15 cellular contexts compared by ENCODE assay signal in the genomic region with DNA sequence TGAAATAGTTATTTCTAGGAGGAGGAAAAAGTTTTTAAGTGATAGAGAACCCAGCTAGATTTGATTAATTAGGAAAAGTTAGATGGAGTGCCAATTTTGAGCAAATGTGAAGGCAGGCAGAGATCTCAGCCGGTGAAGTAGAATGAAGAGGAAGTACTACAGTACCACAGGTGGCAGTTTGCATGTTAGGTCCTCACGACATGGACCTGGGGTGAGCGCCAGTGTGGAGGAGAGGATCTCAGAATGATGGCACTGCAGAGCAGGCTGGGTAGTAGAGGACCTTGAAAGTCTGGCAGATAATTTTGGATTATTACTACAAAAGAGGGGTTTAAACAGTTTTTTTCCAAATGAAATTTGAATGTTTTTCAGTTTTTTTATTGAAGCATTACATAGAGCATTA.
DNase-seq lines count a peak whose midpoint lies in the region; ATAC-seq and TF ChIP-seq lines count a peak whose summit lies in the region.
"Had no signal": no experiment of that assay in that cellular context is flagged by ENCODE, and none has a peak within 500 bp of the region (broad histone marks: within the 10 kb centered on the region; RNA-seq: fewer than 3 reads in every experiment).

No MANE protein-coding gene starts in this region.

- peak overlapping the region; percentile 5 for H3K4me2 ChIP-seq in Loucy (ENCODE audit: low read depth, low read length, poor library complexity, severe bottlenecking)

- H3K4me3 Mint-ChIP-seq in stimulated activated naive B cell treated with anti-CD40 and anti-IgM and Interleukin-4, amounts not matched to agents 10 μg/mL and 1 μg/mL and 100 μg/mL, for 72 hours, result no peak overlapping the region
- H3K4me3 Mint-ChIP-seq: CD4-positive, alpha-beta T cell had no signal

- H3K4me3 ChIP-seq in heart right ventricle (no peak overlapping the region), Loucy (ENCODE audit: low read length, poor library complexity, severe bottlenecking) (no peak overlapping the region)
- H3K4me3 ChIP-seq: GM12878, HAP-1, K562 had no signal

- no peak overlapping the region for H3K27ac Mint-ChIP-seq in stimulated activated naive B cell treated with anti-CD40 and anti-IgM and Interleukin-4, amounts not matched to agents 10 μg/mL and 1 μg/mL and 100 μg/mL, for 72 hours
- H3K27ac Mint-ChIP-seq: CD4-positive, alpha-beta T cell had no signal

- H3K27me3 Mint-ChIP-seq in stimulated activated naive B cell treated with anti-CD40 and anti-IgM and Interleukin-4, amounts not matched to agents 10 μg/mL and 1 μg/mL and 100 μg/mL, for 72 hours, result no peaks in the 10 kb centered on the region
- H3K27me3 Mint-ChIP-seq: CD4-positive, alpha-beta T cell had no signal

- H3K4me1 Mint-ChIP-seq in stimulated activated naive B cell treated with anti-CD40 and anti-IgM and Interleukin-4, amounts not matched to agents 10 μg/mL and 1 μg/mL and 100 μg/mL, for 72 hours, result peaks cover 0 to 4% of the 10 kb centered on the region in 2 donors

- WGBS in heart right ventricle, 2 donors, result 93 to 97% methylated on average over 3 of the region's 3 CpGs

- ATAC-seq in Right ventricle myocardium inferior (no peak), heart right ventricle (no peak)
- peak; percentile 59 to 74 for ATAC-seq in stimulated activated naive B cell treated with anti-CD40 and anti-IgM and Interleukin-4, amounts not matched to agents 10 μg/mL and 1 μg/mL and 100 μg/mL, for 72 hours (replicated peaks)
- ATAC-seq: GM12878, K562 had no signal

- intact Hi-C loops in Right ventricle myocardium inferior (cut with DNase I), result no loop called here
- intact Hi-C loops in heart right ventricle (cut with DNase I), result no loop called here

- H3K9me2 ChIP-seq in Loucy (replicated peaks; ENCODE audit: low read depth, low read length), result no peaks in the 10 kb centered on the region

- H3K9ac ChIP-seq in Loucy (ENCODE audit: low read depth, low read length, poor library complexity, severe bottlenecking), result no peak overlapping the region

- H3K36me3 ChIP-seq in heart right ventricle, result peaks cover 0 to 71% (median 0%) of the 10 kb centered on the region in 9 donors
- H3K36me3 ChIP-seq in Loucy (ENCODE audit: insufficient read depth, low read length), result no peaks in the 10 kb centered on the region

- peaks cover 15% of the 10 kb centered on the region; the same call in 1 of the 2 replicates for H3F3A ChIP-seq in Loucy (ENCODE audit: low read depth)

- H3K27ac ChIP-seq in heart right ventricle, result no peak overlapping the region
- H3K27ac ChIP-seq: C4-2B, HL-60 had no signal

- peak; percentile 64 for DNase-seq in Right ventricle myocardium inferior (ENCODE audit: missing footprints)
- no peak for DNase-seq in heart right ventricle
- DNase-seq in stimulated activated naive B cell treated with anti-CD40 and anti-IgM and Interleukin-4, amounts not matched to agents 10 μg/mL and 1 μg/mL and 100 μg/mL, for 72 hours, result no peak
- DNase-seq in SW 1271 (lab: John Stamatoyannopoulos, UW), result no peak
- DNase-seq in AG08395 (ENCODE audit: low spot score), result no peak
- DNase-seq: BE2C; Caco-2; CD4-positive, alpha-beta T cell; DMS79 treated with DMSO at 0.1 percent for 48 hours had no signal

- no peak for TF ChIP-seq CTCF in heart right ventricle (IDR thresholded peaks at IDR 0.05)
- no peak for TF ChIP-seq CTCF in Loucy (conservative IDR thresholded peaks at IDR 0.05; ENCODE audit: low read length)

- H3K4me1 ChIP-seq in heart right ventricle (no peaks in the 10 kb centered on the region), Loucy (ENCODE audit: insufficient read depth, low read length, poor library complexity, severe bottlenecking) (peaks cover 66% of the 10 kb centered on the region)
- H3K4me1 ChIP-seq: BE2C, HAP-1 had no signal

- H3K27me3 ChIP-seq in heart right ventricle (no peaks in the 10 kb centered on the region), Loucy (ENCODE audit: insufficient read depth, low read length, poor library complexity, severe bottlenecking) (no peaks in the 10 kb centered on the region)
- H3K27me3 ChIP-seq: BE2C had no signal

- no peaks in the 10 kb centered on the region for H3K9me3 Mint-ChIP-seq in stimulated activated naive B cell treated with anti-CD40 and anti-IgM and Interleukin-4, amounts not matched to agents 10 μg/mL and 1 μg/mL and 100 μg/mL, for 72 hours
- H3K9me3 Mint-ChIP-seq: CD4-positive, alpha-beta T cell had no signal

- H2AFZ ChIP-seq in Loucy (ENCODE audit: low read length), result no peak overlapping the region; the same call in 1 of the 2 replicates

- no peaks in the 10 kb centered on the region for H3K9me3 ChIP-seq in heart right ventricle
- no peaks in the 10 kb centered on the region for H3K9me3 ChIP-seq in Loucy (ENCODE audit: insufficient read depth, low read depth, low read length)
- H3K9me3 ChIP-seq: BE2C, Caco-2, HAP-1 had no signal

- no peaks in the 10 kb centered on the region for H4K20me1 ChIP-seq in Loucy (ENCODE audit: insufficient read depth, low read length, poor library complexity, severe bottlenecking)

- no peaks in the 10 kb centered on the region for H3K79me2 ChIP-seq in Loucy (ENCODE audit: insufficient read depth, low read length)

- no peaks in the 10 kb centered on the region for H3K36me3 Mint-ChIP-seq in stimulated activated naive B cell treated with anti-CD40 and anti-IgM and Interleukin-4, amounts not matched to agents 10 μg/mL and 1 μg/mL and 100 μg/mL, for 72 hours

Comparison
In these comparisons a context has a peak if more than half of its experiments do, and no peak if none do; other contexts are left out.
1. ATAC-seq: peak in stimulated activated naive B cell treated with anti-CD40 and anti-IgM and Interleukin-4, amounts not matched to agents 10 μg/mL and 1 μg/mL and 100 μg/mL, for 72 hours (2 of 2); none in Right ventricle myocardium inferior (single experiment) and heart right ventricle (0 of 8).